8 cellular contexts compared by ENCODE assay signal in genomic region chr20:3890410-3890751, GRCh38. TPM values are rescaled to one million over a fixed set of nuclear protein-coding genes. Genes with fewer than 3 reads are reported as not detected.
DNase-seq lines count a peak whose midpoint lies in the region; ATAC-seq and TF ChIP-seq lines count a peak whose summit lies in the region.

No MANE protein-coding gene starts in this region.

- H3K9me3 ChIP-seq in skeletal muscle tissue (ENCODE audit: control insufficient read depth in 3 of 3, low read length in 3 of 3), result no peaks in the 10 kb centered on the region

- no peak for TF ChIP-seq CTCF in BJ (IDR thresholded peaks at IDR 0.05; ENCODE audit: insufficient read depth, low read depth, low read length)
- TF ChIP-seq CTCF in WTC11 (IDR thresholded peaks at IDR 0.05), result no peak

- no peaks in the 10 kb centered on the region for H3K27me3 ChIP-seq in BJ (ENCODE audit: control insufficient read depth, insufficient read depth, low read length)
- no peaks in the 10 kb centered on the region for H3K27me3 ChIP-seq in skeletal muscle tissue (ENCODE audit: control insufficient read depth in 3 of 3, insufficient read depth in 3 of 3, low read length in 3 of 3)

- no peaks in the 10 kb centered on the region for H3K27me3 Mint-ChIP-seq in WTC11 (ENCODE audit: low read depth)

- peak overlapping the region; percentile 97 for H3K27ac Mint-ChIP-seq in WTC11

- no peak for ATAC-seq in WTC11
- ATAC-seq in GM19395 (IDR thresholded peaks at IDR 0.05; ENCODE audit: unreplicated experiment), result no peak
- no peak for ATAC-seq in HG03378 (IDR thresholded peaks at IDR 0.05; ENCODE audit: unreplicated experiment)

- H3K4me1 ChIP-seq in skeletal muscle tissue (ENCODE audit: control insufficient read depth in 3 of 3, insufficient read depth in 3 of 3, low read length in 3 of 3), result peaks cover 16 to 45% (median 33%) of the 10 kb centered on the region in 3 donors

- peaks cover 49% of the 10 kb centered on the region for H3K4me1 Mint-ChIP-seq in WTC11

- POLR2A ChIA-PET in BJ (lab: Charles Lee), result interaction anchor here (0.5 kb wide), 1 partner anchor 109 kb away, joined by 4 read pairs; no protein-coding TSS in a partner anchor
- POLR2A ChIA-PET in WTC11 (lab: Charles Lee), result interaction anchor here (0.6 kb wide), 1 partner anchor 1861 kb away, joined by 3 read pairs; no protein-coding TSS in a partner anchor

- peaks cover 32% of the 10 kb centered on the region for H3K36me3 Mint-ChIP-seq in WTC11

- CTCF ChIA-PET in BJ (lab: Yijun Ruan, JAX), result interaction anchor here (1.0 to 2.4 kb wide), 3 partner anchors 48 to 195 kb away, joined by 3 to 7 read pairs (median 4); no protein-coding TSS in a partner anchor
- CTCF ChIA-PET in WTC11 (lab: Charles Lee), result interaction anchor here (0.7 to 2.0 kb wide), 7 partner anchors 70 to 195 kb away, joined by 3 to 4 read pairs (median 3); partner anchors contain the start of gene AP5S1

- H3K4me3 Mint-ChIP-seq in WTC11, result peak overlapping the region; percentile 96

- no peaks in the 10 kb centered on the region for H3K36me3 ChIP-seq in BJ (ENCODE audit: control insufficient read depth, insufficient read depth, low read length)
- H3K36me3 ChIP-seq in skeletal muscle tissue (ENCODE audit: control insufficient read depth in 3 of 3, insufficient read depth in 3 of 3, low read length in 3 of 3), result peaks cover 0 to 2% (median 0%) of the 10 kb centered on the region in 3 donors

- peak overlapping the region; percentile 81 to 94 (median 85) for H3K9ac ChIP-seq in skeletal muscle tissue (ENCODE audit: low read depth in 1 of 3, low read length in 3 of 3)

- DNase-seq in BJ (ENCODE audit: low read depth) (no peak), HS-5 (ENCODE audit: low read depth) (peak; percentile 16), WTC11 (ENCODE audit: low spot score) (no peak), glomerular visceral epithelial cell (ENCODE audit: extremely low spot score) (peak; percentile 44)
- DNase-seq in stimulated activated CD4-positive, alpha-beta T cell treated with anti-CD3 and anti-CD28 coated beads, Interleukin-2, amount 100 ng/mL, for 24 hours, result no peak

- peak overlapping the region; percentile 88 for H3K27ac ChIP-seq in skeletal muscle tissue (ENCODE audit: low read depth, low read length)

- no peaks in the 10 kb centered on the region for H3K9me3 Mint-ChIP-seq in WTC11

- H3K4me3 ChIP-seq in BJ (ENCODE audit: low read depth, low read length), result peak overlapping the region; percentile 98
- peak overlapping the region; percentile 81 to 99 (median 93) for H3K4me3 ChIP-seq in skeletal muscle tissue (ENCODE audit: low read length in 3 of 3)

TF ChIP-seq in WTC11, 78 proteins besides CTCF, POLR2A, EP300 and RAD21:
- TF ChIP-seq ZNF138 (CRISPR knock-in tag; conservative IDR thresholded peaks at IDR 0.05), result no peak
- TF ChIP-seq ZNF121 (CRISPR knock-in tag; IDR thresholded peaks at IDR 0.05), result no peak
- no peak for TF ChIP-seq NFATC4 (CRISPR knock-in tag; IDR thresholded peaks at IDR 0.05)
- no peak for TF ChIP-seq ATF6 (CRISPR knock-in tag; IDR thresholded peaks at IDR 0.05)
- no peak for TF ChIP-seq E2F5 (CRISPR knock-in tag; IDR thresholded peaks at IDR 0.05)
- TF ChIP-seq NFYB (CRISPR knock-in tag; conservative IDR thresholded peaks at IDR 0.05; ENCODE audit: low read depth), result no peak
TF ChIP-seq in WTC11: peak in this region for 0.

RNA-seq across cellular contexts. Expression of gene PANK2, which starts 1.2 kb away (rescaled TPM):
- polyA plus RNA-seq in BJ (2011; rRNA removed), result 12.5 and 22.5 TPM in 2 replicates
- 21.7 and 21.9 TPM in 2 replicates for polyA minus RNA-seq in BJ (2011; rRNA and poly(A)+ RNA removed)
- total RNA-seq in WTC11 (2021) (60.3 to 63.7 TPM (median 62.7 TPM) in 3 replicates), skeletal muscle tissue (39.7 TPM)

RNA-seq across cellular contexts. Expression of gene MAVS, which starts 43.7 kb away (rescaled TPM):
- polyA plus RNA-seq in BJ (2011; rRNA removed), result 14.8 and 17.4 TPM in 2 replicates
- 31.2 and 32.9 TPM in 2 replicates for polyA minus RNA-seq in BJ (2011; rRNA and poly(A)+ RNA removed)
- 23.4 to 26.0 TPM (median 24.4 TPM) in 3 replicates for total RNA-seq in WTC11 (2021)
- total RNA-seq in skeletal muscle tissue, result 14.6 TPM

Comparison
In these comparisons a context has a peak if more than half of its experiments do, and no peak if none do; other contexts are left out.
1. DNase-seq: peak in HS-5 (single experiment) and glomerular visceral epithelial cell (single experiment); none in BJ (single experiment), WTC11 (single experiment) and stimulated activated CD4-positive, alpha-beta T cell treated with anti-CD3 and anti-CD28 coated beads, Interleukin-2, amount 100 ng/mL, for 24 hours (0 of 2).